ENCODE assay signal across 8 cellular contexts in genomic region chr3:196942915-196943277, GRCh38. TPM values are rescaled to one million over a fixed set of nuclear protein-coding genes. Genes with fewer than 3 reads are reported as not detected.
DNase-seq lines count a peak whose midpoint lies in the region; ATAC-seq, FAIRE-seq and TF ChIP-seq lines count a peak whose summit lies in the region.

No MANE protein-coding gene starts in this region.

- peak; percentile 13 for ATAC-seq in GM18909 (IDR thresholded peaks at IDR 0.05; ENCODE audit: poor library complexity, unreplicated experiment)
- peak; percentile 22 for ATAC-seq in HG03460 (IDR thresholded peaks at IDR 0.05; ENCODE audit: unreplicated experiment)
- peak in 1 of 8 donors; percentile 4 for ATAC-seq in heart right ventricle
- no peak for ATAC-seq in GM21786 (IDR thresholded peaks at IDR 0.05; ENCODE audit: unreplicated experiment)

- TF ChIP-seq CTCF in 22Rv1 (IDR thresholded peaks at IDR 0.05) = no peak
- TF ChIP-seq CTCF in heart right ventricle (IDR thresholded peaks at IDR 0.05) = no peak

- H3K27ac ChIP-seq in 22Rv1 (peak overlapping the region; percentile 99), heart right ventricle (peak overlapping the region in 9 of 10 donors; percentile 84 to 97 (median 92))

- intact Hi-C loops in heart right ventricle (cut with DNase I) = loop anchor here in 7 of 10 donors (2.0 to 10.0 kb wide), 9 partner anchors 26 to 378 kb away; partner anchors contain the start of genes SENP5 (in 6 of the 7), CEP19 (in 1 of the 7), FBXO45 (in 1 of the 7) and PAK2 (in 1 of the 7)
- intact Hi-C loops in posterior cingulate gyrus (cut with DNase I) = loop anchor here (1.0 to 5.0 kb wide), 4 partner anchors 76 to 626 kb away; partner anchors contain the start of genes CEP19, DYNLT2B, FBXO45 and PIGX

- no peak for FAIRE-seq in H54 (lab: Jason Lieb, UNC)

- TF ChIP-seq POLR2A in H54 (IDR thresholded peaks at IDR 0.05; ENCODE audit: low read depth, low read length) = no peak

- peak; percentile 64 for DNase-seq in activated CD8-positive, alpha-beta memory T cell treated with anti-CD3 and anti-CD28 coated beads, Interleukin-2, amount 50 U/mL, for 48 hours
- DNase-seq in heart right ventricle (no peak), posterior cingulate gyrus (peak in 6 of 10 donors; percentile 13 to 92 (median 58)), H54 (ENCODE audit: insufficient read length, low spot score) (no peak)

- peaks cover 4 to 38% (median 27%) of the 10 kb centered on the region in 9 donors for H3K4me1 ChIP-seq in heart right ventricle

- WGBS in heart right ventricle, 2 donors = 0% methylated on average over 25 of the region's 25 CpGs

- H3K36me3 ChIP-seq in heart right ventricle = peaks cover 0 to 45% (median 12%) of the 10 kb centered on the region in 9 donors

- H3K4me3 ChIP-seq in heart right ventricle = peak overlapping the region; percentile 64 to 100 (median 95)

- H3K9me3 ChIP-seq in heart right ventricle = no peaks in the 10 kb centered on the region

- no peaks in the 10 kb centered on the region for H3K27me3 ChIP-seq in heart right ventricle

RNA-seq across cellular contexts. Expression of gene NCBP2, which starts 0.6 kb away (rescaled TPM):
- total RNA-seq in heart right ventricle = 10 to 100 TPM; 28.3 to 48.1 (median 34.8) TPM
- 10 to 100 TPM; 28.2 to 42.0 TPM for polyA plus RNA-seq in heart right ventricle

RNA-seq across cellular contexts. Expression of gene PIGZ, which starts 25.7 kb away (rescaled TPM):
- total RNA-seq in heart right ventricle = 1 to 10 TPM; 4.4 to 7.7 (median 6.0) TPM
- polyA plus RNA-seq in heart right ventricle = 1 to 10 TPM; 2.2 to 7.3 TPM

Comparison
In these comparisons a context has a peak if more than half of its experiments do, and no peak if none do; other contexts are left out.
1. DNase-seq: peak in activated CD8-positive, alpha-beta memory T cell treated with anti-CD3 and anti-CD28 coated beads, Interleukin-2, amount 50 U/mL, for 48 hours (single experiment) and posterior cingulate gyrus (6 of 10); none in heart right ventricle (0 of 2) and H54 (single experiment).